In the genomic region with DNA sequence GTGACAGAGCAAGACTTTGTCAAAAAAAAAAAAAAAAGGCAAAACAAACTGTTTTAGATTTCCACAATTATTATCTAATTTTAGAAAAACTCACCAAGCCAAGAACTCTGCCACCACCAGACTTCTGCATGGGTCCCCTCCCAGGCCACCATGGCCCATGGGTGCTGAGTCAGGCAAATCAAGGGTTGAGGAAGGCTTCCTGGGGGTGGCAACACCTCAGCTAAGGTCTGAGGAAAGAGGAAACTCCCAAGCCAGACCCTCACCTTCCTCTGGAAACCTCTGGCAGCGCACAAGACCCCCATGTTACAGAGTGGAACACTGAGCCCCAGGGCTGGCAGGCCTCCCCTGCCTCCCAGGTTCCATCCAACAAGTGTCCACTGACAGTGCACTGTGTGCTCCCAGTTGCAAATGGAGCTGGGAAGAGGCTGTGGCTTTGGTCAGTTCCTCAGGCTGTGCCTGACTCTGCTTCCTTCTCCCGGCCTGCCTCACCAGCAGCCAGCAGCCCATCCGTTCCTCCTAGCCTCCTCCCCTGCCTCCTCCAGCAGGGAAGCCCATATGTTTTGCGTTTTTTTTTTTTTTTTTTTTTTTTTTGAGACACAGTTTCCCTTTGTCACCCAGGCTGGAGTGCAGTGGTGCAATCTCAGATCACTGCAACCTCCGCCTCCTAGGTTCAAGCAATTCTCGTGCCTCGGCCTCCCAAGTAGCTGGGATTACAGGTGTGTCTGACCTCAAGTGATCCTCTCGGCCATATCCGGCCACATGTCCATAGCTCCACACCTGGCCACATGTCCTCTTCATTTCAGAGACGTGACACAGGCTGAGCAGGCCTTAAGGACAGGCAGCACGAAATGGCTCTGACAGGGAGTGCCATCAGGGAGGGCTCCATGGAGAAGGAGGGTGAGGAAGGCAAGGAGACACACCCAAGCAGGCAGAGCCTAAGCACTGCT, we compare ENCODE assay signal across 21 cellular contexts. TPM values are rescaled to one million over a fixed set of nuclear protein-coding genes. Genes with fewer than 3 reads are reported as not detected.
DNase-seq lines count a peak whose midpoint lies in the region; ATAC-seq lines count a peak whose summit lies in the region.
"Had no signal": no experiment of that assay in that cellular context is flagged by ENCODE, and none has a peak within 500 bp of the region (broad histone marks: within the 10 kb centered on the region; RNA-seq: fewer than 3 reads in every experiment).

No MANE protein-coding gene starts in this region.

- intact Hi-C loops in dendritic cell treated with granulocyte-macrophage colony-stimulating factor and Interleukin-4, amounts not matched to agents 40 ng/mL and 50 ng/mL, for 4 days (cut with micrococcal nuclease): loop anchor here (5.0 kb wide), 1 partner anchor 42 kb away; a partner anchor contains a TSS

- H3K4me1 Mint-ChIP-seq in activated T-cell treated with anti-CD3 and anti-CD28 coated beads, Interleukin-2, amount 50 U/mL, for 24 hours (ENCODE audit: low read depth): peaks cover 34% of the 10 kb centered on the region
- H3K4me1 Mint-ChIP-seq in dendritic cell treated with granulocyte-macrophage colony-stimulating factor and Interleukin-4, amounts not matched to agents 40 ng/mL and 50 ng/mL, for 4 days (ENCODE audit: low read depth): peaks cover 39% of the 10 kb centered on the region
- peaks cover 36% of the 10 kb centered on the region for H3K4me1 Mint-ChIP-seq in stimulated activated effector memory CD8-positive, alpha-beta T cell treated with anti-CD3 and anti-CD28 coated beads, Interleukin-12 subunit alpha, Interleukin-12 subunit beta, amount 100 ng/mL, for 72 hours

- no peak overlapping the region for H3K4me3 Mint-ChIP-seq in activated T-cell treated with anti-CD3 and anti-CD28 coated beads, Interleukin-2, amount 50 U/mL, for 24 hours
- no peak overlapping the region for H3K4me3 Mint-ChIP-seq in dendritic cell treated with granulocyte-macrophage colony-stimulating factor and Interleukin-4, amounts not matched to agents 40 ng/mL and 50 ng/mL, for 4 days
- no peak overlapping the region for H3K4me3 Mint-ChIP-seq in stimulated activated effector memory CD8-positive, alpha-beta T cell treated with anti-CD3 and anti-CD28 coated beads, Interleukin-12 subunit alpha, Interleukin-12 subunit beta, amount 100 ng/mL, for 72 hours
- H3K4me3 Mint-ChIP-seq: neural progenitor cell; T-helper 2 cell treated with Interferon-gamma antibody and Interleukin-4, amounts not matched to agents 5 μg/mL and 100 μg/mL, for 36 hours had no signal

- peaks cover 4% of the 10 kb centered on the region for H3K36me3 Mint-ChIP-seq in activated T-cell treated with anti-CD3 and anti-CD28 coated beads, Interleukin-2, amount 50 U/mL, for 24 hours (ENCODE audit: low read depth)
- H3K36me3 Mint-ChIP-seq in dendritic cell treated with granulocyte-macrophage colony-stimulating factor and Interleukin-4, amounts not matched to agents 40 ng/mL and 50 ng/mL, for 4 days (ENCODE audit: low read depth): no peaks in the 10 kb centered on the region
- H3K36me3 Mint-ChIP-seq in stimulated activated effector memory CD8-positive, alpha-beta T cell treated with anti-CD3 and anti-CD28 coated beads, Interleukin-12 subunit alpha, Interleukin-12 subunit beta, amount 100 ng/mL, for 72 hours: peaks cover 11% of the 10 kb centered on the region
- H3K36me3 Mint-ChIP-seq: neural progenitor cell had no signal

- no peak for DNase-seq in activated T-cell treated with anti-CD3 and anti-CD28 coated beads, Interleukin-2, amount 50 U/mL, for 24 hours
- DNase-seq in activated T-cell treated with anti-CD3 and anti-CD28 coated beads, Interleukin-2, amount 50 U/mL, for 1 hour: no peak
- peak; percentile 63 for DNase-seq in NCI-H2171 (lab: John Stamatoyannopoulos, UW)
- DNase-seq in stimulated activated effector memory CD8-positive, alpha-beta T cell treated with anti-CD3 and anti-CD28 coated beads, Interleukin-12 subunit alpha, Interleukin-12 subunit beta, amount 100 ng/mL, for 72 hours (ENCODE audit: low spot score in 2 of 2): no peak
- DNase-seq in AG08395 (ENCODE audit: low spot score): no peak
- DNase-seq in mucosa of gallbladder (ENCODE audit: low spot score): no peak
- DNase-seq: activated CD8-positive, alpha-beta memory T cell treated with anti-CD3 and anti-CD28 coated beads, Interleukin-2, amount 50 U/mL, for 4 hours; activated naive CD4-positive, alpha-beta T cell; COR-L47; foreskin fibroblast; hypothalamus; NCI-H2029; NCI-H510A treated with DMSO at 0.1 percent for 48 hours; retina; SIG-M5; stimulated activated naive CD8-positive, alpha-beta T cell treated with anti-CD3 and anti-CD28 coated beads, Interleukin-15, Interleukin-2, amounts not matched to agents 100 U/mL and 50 U/mL, for 24 hours; upper lobe of left lung had no signal

- no peak for ATAC-seq in stimulated activated effector memory CD8-positive, alpha-beta T cell treated with anti-CD3 and anti-CD28 coated beads, Interleukin-12 subunit alpha, Interleukin-12 subunit beta, amount 100 ng/mL, for 72 hours
- no peak for ATAC-seq in GM19023 (IDR thresholded peaks at IDR 0.05; ENCODE audit: unreplicated experiment)
- ATAC-seq: stimulated activated naive CD8-positive, alpha-beta T cell treated with anti-CD3 and anti-CD28 coated beads, Interleukin-15, Interleukin-2, amounts not matched to agents 100 U/mL and 50 U/mL, for 24 hours had no signal

- H3K9me3 Mint-ChIP-seq in activated T-cell treated with anti-CD3 and anti-CD28 coated beads, Interleukin-2, amount 50 U/mL, for 24 hours: no peaks in the 10 kb centered on the region
- H3K9me3 Mint-ChIP-seq in dendritic cell treated with granulocyte-macrophage colony-stimulating factor and Interleukin-4, amounts not matched to agents 40 ng/mL and 50 ng/mL, for 4 days: no peaks in the 10 kb centered on the region
- H3K9me3 Mint-ChIP-seq in stimulated activated effector memory CD8-positive, alpha-beta T cell treated with anti-CD3 and anti-CD28 coated beads, Interleukin-12 subunit alpha, Interleukin-12 subunit beta, amount 100 ng/mL, for 72 hours: no peaks in the 10 kb centered on the region
- H3K9me3 Mint-ChIP-seq: neural progenitor cell; T-helper 2 cell treated with Interferon-gamma antibody and Interleukin-4, amounts not matched to agents 5 μg/mL and 100 μg/mL, for 36 hours had no signal

- no peaks in the 10 kb centered on the region for H3K27me3 Mint-ChIP-seq in activated T-cell treated with anti-CD3 and anti-CD28 coated beads, Interleukin-2, amount 50 U/mL, for 24 hours
- peaks cover 14% of the 10 kb centered on the region for H3K27me3 Mint-ChIP-seq in dendritic cell treated with granulocyte-macrophage colony-stimulating factor and Interleukin-4, amounts not matched to agents 40 ng/mL and 50 ng/mL, for 4 days

- peak overlapping the region; percentile 5 for H3K27ac Mint-ChIP-seq in activated T-cell treated with anti-CD3 and anti-CD28 coated beads, Interleukin-2, amount 50 U/mL, for 24 hours
- peak overlapping the region; percentile 70 for H3K27ac Mint-ChIP-seq in dendritic cell treated with granulocyte-macrophage colony-stimulating factor and Interleukin-4, amounts not matched to agents 40 ng/mL and 50 ng/mL, for 4 days
- peak overlapping the region; percentile 83 for H3K27ac Mint-ChIP-seq in stimulated activated effector memory CD8-positive, alpha-beta T cell treated with anti-CD3 and anti-CD28 coated beads, Interleukin-12 subunit alpha, Interleukin-12 subunit beta, amount 100 ng/mL, for 72 hours
- H3K27ac Mint-ChIP-seq: neural progenitor cell; T-helper 2 cell treated with Interferon-gamma antibody and Interleukin-4, amounts not matched to agents 5 μg/mL and 100 μg/mL, for 36 hours had no signal

RNA-seq across cellular contexts. Expression of a gene that starts 3.5 kb away (rescaled TPM):
- 5.0 TPM for total RNA-seq in mucosa of gallbladder

RNA-seq across cellular contexts. Expression of a gene that starts 41.0 kb away (rescaled TPM):
- 45.2 TPM for total RNA-seq in mucosa of gallbladder

Comparison
In these comparisons a context has a peak if more than half of its experiments do, and no peak if none do; other contexts are left out.
1. H3K27ac Mint-ChIP-seq: peak in every context shown above with its lines; median percentile 83 in stimulated activated effector memory CD8-positive, alpha-beta T cell treated with anti-CD3 and anti-CD28 coated beads, Interleukin-12 subunit alpha, Interleukin-12 subunit beta, amount 100 ng/mL, for 72 hours; 70 in dendritic cell treated with granulocyte-macrophage colony-stimulating factor and Interleukin-4, amounts not matched to agents 40 ng/mL and 50 ng/mL, for 4 days; 5 in activated T-cell treated with anti-CD3 and anti-CD28 coated beads, Interleukin-2, amount 50 U/mL, for 24 hours.